10 cellular contexts compared by ENCODE assay signal in genomic region chr14:102479777-102480176, GRCh38. TPM values are rescaled to one million over a fixed set of nuclear protein-coding genes. Genes with fewer than 3 reads are reported as not detected.
DNase-seq lines count a peak whose midpoint lies in the region; ATAC-seq and TF ChIP-seq lines count a peak whose summit lies in the region.
"Had no signal": no experiment of that assay in that cellular context is flagged by ENCODE, and none has a peak within 500 bp of the region (broad histone marks: within the 10 kb centered on the region; RNA-seq: fewer than 3 reads in every experiment).

No MANE protein-coding gene starts in this region.

- 13 to 44% (median 20%) methylated on average over 7 of the region's 7 CpGs for WGBS in ovary, 3 donors

- no peak for TF ChIP-seq POLR2A in ovary (IDR thresholded peaks at IDR 0.05)

- no peak for TF ChIP-seq CTCF in ovary (IDR thresholded peaks at IDR 0.05)

- ATAC-seq in esophagus mucosa (peak; percentile 28), GM21786 (IDR thresholded peaks at IDR 0.05; ENCODE audit: unreplicated experiment) (no peak)

- no peak for TF ChIP-seq EP300 in ovary (IDR thresholded peaks at IDR 0.05)

- no peaks in the 10 kb centered on the region for H3K36me3 ChIP-seq in ovary

- intact Hi-C loops in ovary (cut with DNase I) = no loop called here

- DNase-seq in DMS 273 (lab: John Stamatoyannopoulos, UW; ENCODE audit: unreplicated experiment) (peak; percentile 89), NCI-H510A (lab: John Stamatoyannopoulos, UW) (peak; percentile 40), ovary (peak; percentile 60 to 82 (median 74)), GOT3 (lab: John Stamatoyannopoulos, UW) (no peak), AG08396 (ENCODE audit: low spot score) (no peak), iPS-NIHi11 (ENCODE audit: low spot score) (no peak)
- DNase-seq: activated naive CD4-positive, alpha-beta T cell; KG1 had no signal

- no peaks in the 10 kb centered on the region for H3K27me3 ChIP-seq in ovary

- H3K4me3 ChIP-seq in ovary = no peak overlapping the region

- H3K9me3 ChIP-seq in ovary = no peaks in the 10 kb centered on the region

- peaks cover 9% of the 10 kb centered on the region for H3K4me1 ChIP-seq in ovary (ENCODE audit: insufficient read depth)

- peak overlapping the region in 1 of 2 donors; percentile 63 for H3K27ac ChIP-seq in ovary

RNA-seq across cellular contexts. Expression of gene ANKRD9, which starts 29.8 kb away (rescaled TPM):
- total RNA-seq in esophagus mucosa (16.1 TPM), ovary (10 to 100 TPM; 13.7 to 48.1 (median 20.9) TPM)
- polyA plus RNA-seq in ovary = 1 to 10 TPM; 2.2 to 6.7 TPM

Comparison
In these comparisons a context has a peak if more than half of its experiments do, and no peak if none do; other contexts are left out.
1. DNase-seq: peak in DMS 273 (single experiment), NCI-H510A (single experiment) and ovary (5 of 5); none in GOT3 (single experiment), AG08396 (single experiment) and iPS-NIHi11 (single experiment).